16 cellular contexts compared by ENCODE assay signal in genomic region chr1:14222086-14222485, GRCh38.
DNase-seq lines count a peak whose midpoint lies in the region; ATAC-seq and TF ChIP-seq lines count a peak whose summit lies in the region.
"Had no signal": no experiment of that assay in that cellular context is flagged by ENCODE, and none has a peak within 500 bp of the region (broad histone marks: within the 10 kb centered on the region; RNA-seq: fewer than 3 reads in every experiment).

No MANE protein-coding gene starts in this region.

- ATAC-seq in right cardiac atrium (no peak), left cardiac atrium (no peak), GM21529 (IDR thresholded peaks at IDR 0.05; ENCODE audit: unreplicated experiment) (no peak)
- ATAC-seq: CD8-positive, alpha-beta T cell had no signal

- H3K4me3 ChIP-seq in right cardiac atrium (ENCODE audit: low read length) (no peak overlapping the region), WERI-Rb-1 (ENCODE audit: low read depth, low read length) (no peak overlapping the region)
- H3K4me3 ChIP-seq: BLaER1, GM23248 had no signal

- peak in 2 of 3 donors; percentile 22 to 63 for DNase-seq in right cardiac atrium
- DNase-seq in left cardiac atrium = no peak
- peak; percentile 86 for DNase-seq in NCI-H82 (lab: John Stamatoyannopoulos, UW)
- peak; percentile 62 for DNase-seq in WERI-Rb-1
- DNase-seq in stimulated activated CD4-positive, alpha-beta T cell treated with anti-CD3 and anti-CD28 coated beads, Interleukin-15, amount 100 ng/mL, for 24 hours = no peak
- DNase-seq: Caco-2; CD4-positive, CD25-positive, alpha-beta regulatory T cell; CD8-positive, alpha-beta T cell; DMS153; DND-41; GM23248; H7; HCEC 1CT had no signal

- H3K9me3 ChIP-seq in right cardiac atrium (ENCODE audit: control insufficient read depth, low read length) = no peaks in the 10 kb centered on the region
- peaks cover 3% of the 10 kb centered on the region for H3K9me3 ChIP-seq in WERI-Rb-1 (ENCODE audit: severe bottlenecking)
- H3K9me3 ChIP-seq: Caco-2 had no signal

- H3K27ac ChIP-seq in right cardiac atrium (ENCODE audit: low read length) (no peak overlapping the region), WERI-Rb-1 (no peak overlapping the region)
- H3K27ac ChIP-seq: BLaER1, C4-2B, GM23248 had no signal

- H3K4me1 ChIP-seq in right cardiac atrium (ENCODE audit: control insufficient read depth, insufficient read depth, low read length) = no peaks in the 10 kb centered on the region
- H3K4me1 ChIP-seq: BLaER1, Caco-2 had no signal

- no peak for TF ChIP-seq CTCF in WERI-Rb-1 (IDR thresholded peaks at IDR 0.05; ENCODE audit: low read depth, low read length)

- H3K27me3 ChIP-seq in right cardiac atrium (ENCODE audit: control insufficient read depth, insufficient read depth) (no peaks in the 10 kb centered on the region), WERI-Rb-1 (ENCODE audit: insufficient read depth, low read depth, severe bottlenecking) (no peaks in the 10 kb centered on the region)
- H3K27me3 ChIP-seq: BLaER1 had no signal

- 52% methylated on average over 6 of the region's 6 CpGs for WGBS in right cardiac atrium

- H3K36me3 ChIP-seq in WERI-Rb-1 = no peaks in the 10 kb centered on the region
- H3K36me3 ChIP-seq: BLaER1 had no signal

- intact Hi-C loops in right cardiac atrium (cut with DNase I) = no loop called here
- intact Hi-C loops in left cardiac atrium (cut with DNase I) = no loop called here

Comparison
In these comparisons a context has a peak if more than half of its experiments do, and no peak if none do; other contexts are left out.
1. DNase-seq: peak in right cardiac atrium (2 of 3), NCI-H82 (single experiment) and WERI-Rb-1 (single experiment); none in left cardiac atrium (single experiment) and stimulated activated CD4-positive, alpha-beta T cell treated with anti-CD3 and anti-CD28 coated beads, Interleukin-15, amount 100 ng/mL, for 24 hours (single experiment).